Comparison of ENCODE assay signal across 1 cellular context in the genomic region with DNA sequence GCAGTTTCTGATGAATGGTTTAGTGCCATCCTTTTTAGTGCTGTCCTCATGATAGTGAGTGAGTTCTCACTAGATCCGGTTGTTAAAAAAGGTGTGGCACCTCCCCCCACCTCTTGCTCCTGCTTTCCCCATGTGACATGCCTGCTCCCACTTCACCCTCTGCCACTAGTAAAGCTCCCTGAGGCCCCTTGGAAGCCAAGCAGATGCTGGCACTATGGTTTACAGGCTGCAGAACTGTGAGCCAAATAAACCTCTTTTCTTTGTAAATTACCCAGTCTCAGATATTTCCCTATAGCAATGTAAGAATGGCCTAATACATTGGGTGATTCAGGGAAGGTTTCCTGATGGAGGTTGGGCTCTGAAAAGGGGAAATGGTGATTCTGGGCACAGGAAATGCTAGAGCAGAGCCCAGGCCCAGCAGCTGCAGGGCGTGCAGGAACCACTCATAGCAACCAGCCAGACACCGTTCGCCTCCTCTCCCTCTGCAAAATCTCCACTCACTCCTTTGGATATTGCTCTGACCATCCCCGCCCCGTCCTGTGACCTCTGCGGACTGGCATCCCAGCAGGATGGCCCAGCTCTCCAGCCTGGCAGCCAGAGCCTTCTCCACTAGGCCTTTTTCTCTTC.
TF ChIP-seq lines count a peak whose summit lies in the region.

No MANE protein-coding gene starts in this region.

TF ChIP-seq in GM12878, 131 proteins besides CTCF, POLR2A, EP300 and RAD21:
- no peak for TF ChIP-seq MYB (IDR thresholded peaks at IDR 0.05; ENCODE audit: borderline replicate concordance, low read depth, low read length)
- TF ChIP-seq, protein P1, sequence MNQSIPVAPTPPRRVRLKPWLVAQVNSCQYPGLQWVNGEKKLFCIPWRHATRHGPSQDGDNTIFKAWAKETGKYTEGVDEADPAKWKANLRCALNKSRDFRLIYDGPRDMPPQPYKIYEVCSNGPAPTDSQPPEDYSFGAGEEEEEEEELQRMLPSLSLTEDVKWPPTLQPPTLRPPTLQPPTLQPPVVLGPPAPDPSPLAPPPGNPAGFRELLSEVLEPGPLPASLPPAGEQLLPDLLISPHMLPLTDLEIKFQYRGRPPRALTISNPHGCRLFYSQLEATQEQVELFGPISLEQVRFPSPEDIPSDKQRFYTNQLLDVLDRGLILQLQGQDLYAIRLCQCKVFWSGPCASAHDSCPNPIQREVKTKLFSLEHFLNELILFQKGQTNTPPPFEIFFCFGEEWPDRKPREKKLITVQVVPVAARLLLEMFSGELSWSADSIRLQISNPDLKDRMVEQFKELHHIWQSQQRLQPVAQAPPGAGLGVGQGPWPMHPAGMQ (IDR thresholded peaks at IDR 0.05; ENCODE audit: borderline replicate concordance) = no peak
- no peak for TF ChIP-seq CBX5 (IDR thresholded peaks at IDR 0.05; ENCODE audit: low read depth)
- no peak for TF ChIP-seq STAT3 (IDR thresholded peaks at IDR 0.05; ENCODE audit: low read depth, low read length)
- TF ChIP-seq POLR2AphosphoS2 (IDR thresholded peaks at IDR 0.05; ENCODE audit: low read depth, low read length) = no peak
- TF ChIP-seq, protein P2, sequence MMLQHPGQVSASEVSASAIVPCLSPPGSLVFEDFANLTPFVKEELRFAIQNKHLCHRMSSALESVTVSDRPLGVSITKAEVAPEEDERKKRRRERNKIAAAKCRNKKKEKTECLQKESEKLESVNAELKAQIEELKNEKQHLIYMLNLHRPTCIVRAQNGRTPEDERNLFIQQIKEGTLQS (IDR thresholded peaks at IDR 0.05; ENCODE audit: borderline replicate concordance, extremely low read depth, low read depth, low read length) = no peak
- TF ChIP-seq, protein P3, sequence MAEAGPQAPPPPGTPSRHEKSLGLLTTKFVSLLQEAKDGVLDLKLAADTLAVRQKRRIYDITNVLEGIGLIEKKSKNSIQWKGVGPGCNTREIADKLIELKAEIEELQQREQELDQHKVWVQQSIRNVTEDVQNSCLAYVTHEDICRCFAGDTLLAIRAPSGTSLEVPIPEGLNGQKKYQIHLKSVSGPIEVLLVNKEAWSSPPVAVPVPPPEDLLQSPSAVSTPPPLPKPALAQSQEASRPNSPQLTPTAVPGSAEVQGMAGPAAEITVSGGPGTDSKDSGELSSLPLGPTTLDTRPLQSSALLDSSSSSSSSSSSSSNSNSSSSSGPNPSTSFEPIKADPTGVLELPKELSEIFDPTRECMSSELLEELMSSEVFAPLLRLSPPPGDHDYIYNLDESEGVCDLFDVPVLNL (IDR thresholded peaks at IDR 0.05; ENCODE audit: low read depth, low read length) = no peak
- peak; percentile 25; the same call in 1 of the 2 replicates for TF ChIP-seq SPI1 (IDR thresholded peaks at IDR 0.05; ENCODE audit: borderline replicate concordance, insufficient read depth, low read depth, low read length)
